ENCODE assay signal across 13 cellular contexts in the genomic region with DNA sequence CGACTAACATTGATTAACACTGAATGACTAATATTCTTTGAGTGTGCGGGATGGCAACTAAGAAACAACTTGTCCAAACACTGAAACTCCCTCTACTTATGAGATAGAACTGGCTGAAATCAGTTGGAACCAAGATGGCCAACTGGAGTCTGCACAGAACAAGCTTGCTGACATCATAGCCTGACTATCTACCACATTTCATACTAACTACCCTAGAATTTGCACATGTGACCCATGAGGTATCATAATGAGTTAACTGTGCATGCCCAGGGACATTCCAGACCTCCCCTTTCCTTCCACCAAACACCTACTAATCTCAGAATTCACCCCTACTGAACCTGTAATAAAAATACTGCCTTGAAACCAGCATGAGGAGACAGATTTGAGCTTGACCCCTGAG. TPM values are rescaled to one million over a fixed set of nuclear protein-coding genes. Genes with fewer than 3 reads are reported as not detected.
DNase-seq lines count a peak whose midpoint lies in the region; ATAC-seq, FAIRE-seq and TF ChIP-seq lines count a peak whose summit lies in the region.
"Had no signal": no experiment of that assay in that cellular context is flagged by ENCODE, and none has a peak within 500 bp of the region (broad histone marks: within the 10 kb centered on the region; RNA-seq: fewer than 3 reads in every experiment).

No MANE protein-coding gene starts in this region.

- CTCF ChIA-PET in HepG2 (lab: Yijun Ruan, JAX; ENCODE audit: low intra/inter-chr PET ratio, low total read pairs) = no interaction called here

- DNase-seq in GM18507 (ENCODE audit: extremely low spot score, insufficient read length, low read depth) = no peak
- DNase-seq in astrocyte (ENCODE audit: low read depth) = peak; percentile 3
- no peak for DNase-seq in frontal cortex (ENCODE audit: low spot score in 2 of 2)
- no peak for DNase-seq in T-helper 9 cell
- no peak for DNase-seq in HepG2 (ENCODE audit: low spot score)
- no peak for DNase-seq in upper lobe of right lung
- DNase-seq: activated gamma-delta T cell treated with Interleukin-2 at 50 U/mL for 16 hours; CD4-positive, alpha-beta T cell; NCI-H2029; thyroid gland had no signal

- TF ChIP-seq RAD21 in HepG2 (CRISPR knock-in tag; IDR thresholded peaks at IDR 0.05) = no peak

- no peaks in the 10 kb centered on the region for H3K27me3 ChIP-seq in astrocyte (ENCODE audit: insufficient read depth, low read length)
- no peaks in the 10 kb centered on the region for H3K27me3 ChIP-seq in HepG2 (ENCODE audit: control insufficient read depth in 1 of 2, insufficient read depth in 2 of 2, low read length in 2 of 2)
- H3K27me3 ChIP-seq in upper lobe of right lung = no peaks in the 10 kb centered on the region
- H3K27me3 ChIP-seq: thyroid gland had no signal

- TF ChIP-seq EP300 in HepG2 (IDR thresholded peaks at IDR 0.05; ENCODE audit: low read depth in 2 of 2, low read length in 2 of 2) (no peak), HepG2 (CRISPR knock-in tag; IDR thresholded peaks at IDR 0.05; ENCODE audit: borderline replicate concordance) (no peak)

- no peaks in the 10 kb centered on the region for H3K9me3 Mint-ChIP-seq in astrocyte (ENCODE audit: unreplicated experiment)
- H3K9me3 Mint-ChIP-seq: CD4-positive, alpha-beta T cell; memory B cell had no signal

- no peak overlapping the region for H3K4me3 Mint-ChIP-seq in astrocyte (ENCODE audit: unreplicated experiment)
- H3K4me3 Mint-ChIP-seq: CD4-positive, alpha-beta T cell; memory B cell had no signal

- FAIRE-seq in GM18507 (lab: Jason Lieb, UNC) = peak; percentile 66
- FAIRE-seq in astrocyte (lab: Jason Lieb, UNC) = peak; percentile 92
- FAIRE-seq in frontal cortex (lab: Jason Lieb, UNC) = no peak
- no peak for FAIRE-seq in HepG2 (lab: Jason Lieb, UNC)

- no TSS peak for BruUV-seq in HepG2 (replicated peaks; lab: Mats Ljungman, UMichigan)

- H4K20me1 ChIP-seq in astrocyte (ENCODE audit: insufficient read depth, low read length) (peaks cover 47% of the 10 kb centered on the region), HepG2 (ENCODE audit: insufficient read depth, low read length) (no peaks in the 10 kb centered on the region)

- no peak overlapping the region for H2AFZ ChIP-seq in astrocyte (ENCODE audit: low read depth, low read length)
- H2AFZ ChIP-seq in HepG2 (ENCODE audit: low read length) = no peak overlapping the region

- intact Hi-C loops in HepG2 (cut with micrococcal nuclease; ENCODE audit: unreplicated experiment) = loop anchor here (5.0 kb wide), 1 partner anchor 42 kb away; a partner anchor contains a TSS
- intact Hi-C loops in upper lobe of right lung (cut with DNase I) = no loop called here

- ATAC-seq in GM19372 (IDR thresholded peaks at IDR 0.05; ENCODE audit: low read depth, unreplicated experiment) (peak; percentile 58), HG03175 (IDR thresholded peaks at IDR 0.05; ENCODE audit: unreplicated experiment) (peak; percentile 60), HepG2 (no peak), upper lobe of right lung (no peak)

- peaks cover 7% of the 10 kb centered on the region for H3K4me1 Mint-ChIP-seq in astrocyte (ENCODE audit: low read depth, unreplicated experiment)

- in situ Hi-C loops in HepG2 (cut with HindIII; ENCODE audit: extremely low pct_ligation_motif_present, low pct_unique_long_range_greater_than_20kb) = no loop called here

- POLR2A ChIA-PET in HepG2 (lab: Yijun Ruan, JAX) = no interaction called here

- no peak overlapping the region for H3K27ac ChIP-seq in astrocyte (ENCODE audit: low read depth, low read length)
- no peak overlapping the region for H3K27ac ChIP-seq in HepG2 (ENCODE audit: extremely low read length, insufficient read depth, low read length)
- no peak overlapping the region for H3K27ac ChIP-seq in upper lobe of right lung
- H3K27ac ChIP-seq: thyroid gland had no signal

- H3K4me2 ChIP-seq in astrocyte (ENCODE audit: low read length) (no peak overlapping the region), HepG2 (ENCODE audit: low read depth, low read length) (no peak overlapping the region)

- H3K36me3 Mint-ChIP-seq in astrocyte (ENCODE audit: low read depth, unreplicated experiment) = peaks cover 19% of the 10 kb centered on the region

- H3K9me3 ChIP-seq in astrocyte (ENCODE audit: insufficient read depth, low read depth, low read length) (no peaks in the 10 kb centered on the region), HepG2 (ENCODE audit: low read length) (no peaks in the 10 kb centered on the region), upper lobe of right lung (no peaks in the 10 kb centered on the region)
- H3K9me3 ChIP-seq: thyroid gland had no signal

- H3K9ac ChIP-seq in astrocyte (ENCODE audit: low read length) (no peak overlapping the region), HepG2 (ENCODE audit: insufficient read depth, low read depth, low read length) (no peak overlapping the region)

- peaks cover 4% of the 10 kb centered on the region for H3K36me3 ChIP-seq in astrocyte (ENCODE audit: insufficient read depth, low read length)
- H3K36me3 ChIP-seq in HepG2 (replicated peaks in 1 of 2; ENCODE audit: control insufficient read depth in 1 of 2, insufficient read depth in 2 of 2, low read length in 2 of 2) = peaks cover 9% of the 10 kb centered on the region in 2 experiments; a peak in 4 of 5 replicates
- H3K36me3 ChIP-seq in upper lobe of right lung = peaks cover 9% of the 10 kb centered on the region

- H3K79me2 ChIP-seq in astrocyte (ENCODE audit: insufficient read depth, low read length) (peaks cover 23% of the 10 kb centered on the region), HepG2 (ENCODE audit: insufficient read depth, low read length) (peaks cover 27% of the 10 kb centered on the region)

- TF ChIP-seq CTCF in astrocyte (IDR thresholded peaks at IDR 0.05; ENCODE audit: insufficient read depth, low read depth, low read length) (no peak), HepG2 (CRISPR knock-in tag; IDR thresholded peaks at IDR 0.05) (no peak), upper lobe of right lung (IDR thresholded peaks at IDR 0.05) (no peak)

- H3K4me1 ChIP-seq in astrocyte (ENCODE audit: insufficient read depth, low read length) (peaks cover 10% of the 10 kb centered on the region), HepG2 (ENCODE audit: insufficient read depth, low read length) (peaks cover 19% of the 10 kb centered on the region), upper lobe of right lung (peaks cover 9% of the 10 kb centered on the region)

- TF ChIP-seq POLR2A in HepG2 (IDR thresholded peaks at IDR 0.05; ENCODE audit: insufficient read depth in 1 of 2, low read depth in 2 of 2, low read length in 2 of 2) = no peak

- H3K27me3 Mint-ChIP-seq in astrocyte (ENCODE audit: low read depth, unreplicated experiment) = no peaks in the 10 kb centered on the region
- H3K27me3 Mint-ChIP-seq: CD4-positive, alpha-beta T cell; memory B cell had no signal

- WGBS in HepG2 (ENCODE audit: low lambda C conversion rate) = 97% methylated on average over 2 of the region's 2 CpGs

- H3K4me3 ChIP-seq in astrocyte (ENCODE audit: insufficient read depth, low read depth, low read length) (no peak overlapping the region), HepG2 (replicated peaks in 1 of 3; ENCODE audit: insufficient read depth in 1 of 3, low read depth in 2 of 3, low read length in 3 of 3) (no peak overlapping the region), upper lobe of right lung (no peak overlapping the region)
- H3K4me3 ChIP-seq: thyroid gland had no signal

- H3K27ac Mint-ChIP-seq in astrocyte (ENCODE audit: unreplicated experiment) = peak overlapping the region; percentile 17
- H3K27ac Mint-ChIP-seq: CD4-positive, alpha-beta T cell; memory B cell had no signal

TF ChIP-seq in HepG2, 621 proteins besides CTCF, POLR2A, EP300 and RAD21 (continues in another document):
- TF ChIP-seq ETV6 (CRISPR knock-in tag; conservative IDR thresholded peaks at IDR 0.05) (no peak), TP53 (CRISPR knock-in tag; conservative IDR thresholded peaks at IDR 0.05) (no peak)

RNA-seq across cellular contexts. Expression of a gene that starts 43.2 kb away (rescaled TPM):
- total RNA-seq in astrocyte (24.9 and 29.6 TPM in 2 replicates), frontal cortex (47.7 TPM), HepG2 (2016; rRNA removed; fragmentation: Illumina TruSeq; extraction: Trizol) (23.5 and 36.0 TPM in 2 replicates), upper lobe of right lung (32.0 TPM)
- 5.8 and 5.9 TPM in 2 replicates for total RNA-seq in HepG2 (2016; cell fraction: cytosol; rRNA removed; fragmentation: Illumina TruSeq; extraction: Trizol; ENCODE audit: low read depth)
- 22.7 and 33.7 TPM in 2 replicates for total RNA-seq in HepG2 (2016; cell fraction: insoluble cytoplasmic fraction; rRNA removed; fragmentation: Illumina TruSeq; extraction: Trizol)
- total RNA-seq in HepG2 (2016; cell fraction: membrane; rRNA removed; fragmentation: Illumina TruSeq; extraction: Trizol) = 6.2 and 7.7 TPM in 2 replicates
- total RNA-seq in HepG2 (2016; cell fraction: nucleus; rRNA removed; fragmentation: Illumina TruSeq; extraction: Trizol) = 60.3 and 61.0 TPM in 2 replicates
- 5.3 and 6.5 TPM in 2 replicates for polyA plus RNA-seq in HepG2 (2011; rRNA removed)
- 1.9 and 2.7 TPM in 2 replicates for polyA plus RNA-seq in HepG2 (2011; cell fraction: cytosol; rRNA removed)
- polyA plus RNA-seq in HepG2 (2011; cell fraction: nucleus; rRNA removed) = 11.2 and 12.3 TPM in 2 replicates
- 11.8 and 14.6 TPM in 2 replicates for polyA plus RNA-seq in HepG2 (2012)
- 0.29 and 0.36 TPM in 2 replicates for polyA plus RNA-seq in HepG2 (2016; cell fraction: cytosol; fragmentation: Illumina TruSeq; extraction: Trizol; ENCODE audit: low read depth)
- polyA plus RNA-seq in HepG2 (2016; cell fraction: insoluble cytoplasmic fraction; fragmentation: Illumina TruSeq; extraction: Trizol; ENCODE audit: low read depth) = 14.4 and 15.1 TPM in 2 replicates
- 0.94 and 1.2 TPM in 2 replicates for polyA plus RNA-seq in HepG2 (2016; cell fraction: membrane; fragmentation: Illumina TruSeq; extraction: Trizol; ENCODE audit: low read depth)
- polyA plus RNA-seq in HepG2 (2016; cell fraction: nucleus; fragmentation: Illumina TruSeq; extraction: Trizol; ENCODE audit: insufficient read depth, low read depth) = 48.0 and 52.8 TPM in 2 replicates
- polyA minus RNA-seq in HepG2 (2011; rRNA and poly(A)+ RNA removed; ENCODE audit: low replicate concordance) = 10.0 and 19.3 TPM in 2 replicates
- 15.4 and 16.9 TPM in 2 replicates for polyA minus RNA-seq in HepG2 (2011; cell fraction: cytosol; rRNA and poly(A)+ RNA removed)
- 103 and 105 TPM in 2 replicates for polyA minus RNA-seq in HepG2 (2011; cell fraction: nucleus; rRNA and poly(A)+ RNA removed)

Comparison
In these comparisons a context has a peak if more than half of its experiments do, and no peak if none do; other contexts are left out.
1. ATAC-seq: peak in GM19372 (single experiment) and HG03175 (single experiment); none in HepG2 (single experiment) and upper lobe of right lung (single experiment).